Comparison of ENCODE assay signal across 20 cellular contexts in the genomic region with DNA sequence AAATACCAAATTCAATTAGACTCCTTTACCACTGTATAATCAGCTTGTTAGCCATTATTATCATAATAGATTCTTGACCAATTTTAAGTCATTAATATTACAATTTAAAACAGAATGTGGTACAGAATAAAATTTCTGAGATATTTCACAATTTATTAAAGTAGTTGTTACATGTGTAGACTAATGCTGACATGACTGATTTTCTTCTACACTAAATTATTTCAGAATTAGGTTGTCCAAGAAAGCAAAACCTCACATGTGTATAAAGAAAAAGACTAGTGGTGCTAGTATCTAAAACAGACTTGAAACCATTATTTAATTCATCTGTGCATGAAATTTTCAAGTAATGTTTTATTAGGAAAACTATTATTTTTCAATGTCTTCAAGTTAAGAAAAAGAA.
DNase-seq lines count a peak whose midpoint lies in the region; ATAC-seq, FAIRE-seq and TF ChIP-seq lines count a peak whose summit lies in the region.
"Had no signal": no experiment of that assay in that cellular context is flagged by ENCODE, and none has a peak within 500 bp of the region (broad histone marks: within the 10 kb centered on the region; RNA-seq: fewer than 3 reads in every experiment).

No MANE protein-coding gene starts in this region.

- H2AK5ac ChIP-seq in IMR-90 (ENCODE audit: low read depth, low read length) = no peak overlapping the region

- no peak overlapping the region for H3K56ac ChIP-seq in IMR-90 (ENCODE audit: extremely low read depth, insufficient read depth, low read length)

- H3K4me3 ChIP-seq in IMR-90 (ENCODE audit: insufficient read depth, low read depth, low read length) (no peak overlapping the region), K562 (no peak overlapping the region), pancreas (no peak overlapping the region), suprapubic skin (no peak overlapping the region), GM23248 (no peak overlapping the region)
- H3K4me3 ChIP-seq: GM12878, HAP-1 had no signal

- H3K23ac ChIP-seq in IMR-90 (ENCODE audit: low read depth, low read length) = no peak overlapping the region

- H3K79me2 ChIP-seq in K562 (ENCODE audit: control insufficient read depth, insufficient read depth, low read length) (no peaks in the 10 kb centered on the region), GM23248 (ENCODE audit: insufficient read depth) (no peaks in the 10 kb centered on the region)

- dilution Hi-C loops in IMR-90 (cut with HindIII; ENCODE audit: low sequenced_read_pairs, unreplicated experiment) = no loop called here

- H4K8ac ChIP-seq in IMR-90 (ENCODE audit: low read depth in 2 of 2, low read length in 2 of 2) = no peak overlapping the region

- no peak overlapping the region for H3K4me2 ChIP-seq in IMR-90 (ENCODE audit: low read depth, low read length)
- H3K4me2 ChIP-seq in K562 (ENCODE audit: insufficient read depth, low read length) = no peak overlapping the region
- no peak overlapping the region for H3K4me2 ChIP-seq in GM23248 (ENCODE audit: unreplicated experiment)

- H4K91ac ChIP-seq in IMR-90 (ENCODE audit: insufficient read depth, low read depth, low read length) = no peak overlapping the region

- H3K9me1 ChIP-seq in IMR-90 (ENCODE audit: insufficient read depth, low read length) = no peaks in the 10 kb centered on the region
- H3K9me1 ChIP-seq in K562 (ENCODE audit: control insufficient read depth, insufficient read depth, low read length) = no peaks in the 10 kb centered on the region

- no peak overlapping the region for H3K18ac ChIP-seq in IMR-90 (ENCODE audit: low read depth, low read length)

- H3K9me3 ChIP-seq in IMR-90 (ENCODE audit: control insufficient read depth, insufficient read depth, low read length) (peaks cover 2% of the 10 kb centered on the region), K562 (replicated peaks; ENCODE audit: control insufficient read depth, insufficient read depth, low read depth, low read length) (no peaks in the 10 kb centered on the region), pancreas (no peaks in the 10 kb centered on the region), suprapubic skin (no peaks in the 10 kb centered on the region), GM23248 (ENCODE audit: low read depth) (no peaks in the 10 kb centered on the region)
- H3K9me3 ChIP-seq: BE2C, HAP-1 had no signal

- H2AK9ac ChIP-seq in IMR-90 (replicated peaks; ENCODE audit: low read depth, low read length, poor library complexity) = no peak overlapping the region

- no peak for ATAC-seq in IMR-90 (ENCODE audit: low read depth)
- no peak for ATAC-seq in K562
- no peak for ATAC-seq in pancreas
- ATAC-seq: GM12878 had no signal

- H2BK15ac ChIP-seq in IMR-90 (ENCODE audit: low read depth, low read length) = no peak overlapping the region

- TF ChIP-seq CTCF in IMR-90 (conservative IDR thresholded peaks at IDR 0.05; ENCODE audit: low read depth, low read length) (no peak), K562 (IDR thresholded peaks at IDR 0.05 in 2 of 3, conservative IDR thresholded peaks at IDR 0.05 in 1 of 3; ENCODE audit: insufficient read depth in 2 of 3, low read depth in 1 of 3, low read length in 3 of 3) (no peak), pancreas (IDR thresholded peaks at IDR 0.05) (no peak), suprapubic skin (IDR thresholded peaks at IDR 0.05) (no peak)

- no peak overlapping the region for H2AFZ ChIP-seq in IMR-90 (replicated peaks; ENCODE audit: low read length, poor library complexity)
- H2AFZ ChIP-seq in K562 (ENCODE audit: low read depth, low read length) = no peak overlapping the region
- no peak overlapping the region for H2AFZ ChIP-seq in GM23248

- H2BK20ac ChIP-seq in IMR-90 (ENCODE audit: low read depth, low read length) = no peak overlapping the region

- CTCF ChIA-PET in IMR-90 (lab: Yijun Ruan, JAX) (no interaction called here), K562 (lab: Yijun Ruan, JAX; ENCODE audit: low intra/inter-chr PET ratio) (no interaction called here)

- no peak overlapping the region for H3K4ac ChIP-seq in IMR-90 (ENCODE audit: low read depth, low read length)

- H3K27me3 ChIP-seq in IMR-90 (ENCODE audit: control insufficient read depth, insufficient read depth, low read length) (no peaks in the 10 kb centered on the region), K562 (ENCODE audit: control insufficient read depth in 2 of 2, insufficient read depth in 2 of 2, low read length in 2 of 2) (no peaks in the 10 kb centered on the region), pancreas (no peaks in the 10 kb centered on the region), suprapubic skin (no peaks in the 10 kb centered on the region), GM23248 (replicated peaks; ENCODE audit: insufficient read depth) (no peaks in the 10 kb centered on the region)
- H3K27me3 ChIP-seq: BE2C had no signal

- no peak for TF ChIP-seq EP300 in K562 (IDR thresholded peaks at IDR 0.05; ENCODE audit: low read length)
- TF ChIP-seq EP300 in suprapubic skin (IDR thresholded peaks at IDR 0.05) = no peak

- no peak overlapping the region for H2BK120ac ChIP-seq in IMR-90 (ENCODE audit: low read depth, low read length)

- POLR2A ChIA-PET in IMR-90 (lab: Charles Lee; ENCODE audit: unreplicated experiment) = no interaction called here
- POLR2A ChIA-PET in K562 (lab: Yijun Ruan, JAX) = no interaction called here

- H3F3A ChIP-seq in GM23248 (ENCODE audit: insufficient read depth) = peaks cover 15% of the 10 kb centered on the region

- TF ChIP-seq RAD21 in IMR-90 (IDR thresholded peaks at IDR 0.05; ENCODE audit: low read length) (no peak), K562 (CRISPR knock-in tag; conservative IDR thresholded peaks at IDR 0.05 in 1 of 2, IDR thresholded peaks at IDR 0.05 in 1 of 2) (no peak)

- no peaks in the 10 kb centered on the region for H3K79me1 ChIP-seq in IMR-90 (ENCODE audit: low read depth in 1 of 2, low read length in 2 of 2)

- in situ Hi-C loops in IMR-90 (cut with MboI; ENCODE audit: low sequenced_read_pairs) (no loop called here), K562 (cut with MboI) (no loop called here), GM23248 (cut with MboI) (no loop called here)

- no peak overlapping the region for H4K5ac ChIP-seq in IMR-90 (ENCODE audit: low read depth, low read length)

- no peak overlapping the region for H2BK5ac ChIP-seq in IMR-90 (ENCODE audit: low read depth, low read length, poor library complexity, severe bottlenecking)

- no peaks in the 10 kb centered on the region for H3K36me3 ChIP-seq in IMR-90 (ENCODE audit: control insufficient read depth, insufficient read depth, low read length)
- H3K36me3 ChIP-seq in K562 (ENCODE audit: control insufficient read depth, insufficient read depth, low read length) = no peaks in the 10 kb centered on the region
- no peaks in the 10 kb centered on the region for H3K36me3 ChIP-seq in pancreas
- H3K36me3 ChIP-seq in suprapubic skin = no peaks in the 10 kb centered on the region
- H3K36me3 ChIP-seq in GM23248 (ENCODE audit: low read depth) = no peaks in the 10 kb centered on the region
- H3K36me3 ChIP-seq: BE2C, HAP-1 had no signal

- H3K9me2 ChIP-seq in GM23248 (ENCODE audit: insufficient read depth) = no peaks in the 10 kb centered on the region

- H3K14ac ChIP-seq in IMR-90 (replicated peaks; ENCODE audit: low read depth, low read length) = no peak overlapping the region

- no peak for DNase-seq in IMR-90
- no peak for DNase-seq in K562 (ENCODE audit: extremely low read depth in 1 of 4, low spot score in 3 of 4)
- no peak for DNase-seq in pancreas
- DNase-seq in suprapubic skin (ENCODE audit: low spot score in 2 of 2) = no peak
- no peak for DNase-seq in MV-4-11 (lab: John Stamatoyannopoulos, UW)
- DNase-seq in iPS-NIHi7 (ENCODE audit: extremely low spot score) = no peak
- no peak for DNase-seq in GM23248
- DNase-seq: ACHN; BE2C; C1 segment of cervical spinal cord; CD4-positive, CD25-positive, alpha-beta regulatory T cell; CD8-positive, alpha-beta memory T cell; COR-L47; DMS 273 treated with DMSO at 0.1 percent for 48 hours; DMS53; DND-41; EL had no signal

- BruUV-seq in IMR-90 (replicated peaks; lab: Mats Ljungman, UMichigan) (no TSS peak), K562 (replicated peaks; lab: Mats Ljungman, UMichigan) (no TSS peak)

- FAIRE-seq in K562 (lab: Jason Lieb, UNC) = no peak
- FAIRE-seq in pancreas (lab: Jason Lieb, UNC) = peak; percentile 49
- FAIRE-seq: GM19239 had no signal

- intact Hi-C loops in IMR-90 (cut with micrococcal nuclease) (loop anchor here (5.0 kb wide), 1 partner anchor 82 kb away; no protein-coding TSS in a partner anchor), K562 (cut with micrococcal nuclease) (no loop called here), pancreas (cut with DNase I) (no loop called here)

- no peak overlapping the region for H3K27ac ChIP-seq in IMR-90 (ENCODE audit: insufficient read depth, low read length)
- H3K27ac ChIP-seq in K562 (ENCODE audit: extremely low read depth, low read depth, low read length) = no peak overlapping the region
- H3K27ac ChIP-seq in pancreas = no peak overlapping the region
- H3K27ac ChIP-seq in suprapubic skin = peak overlapping the region; percentile 50
- H3K27ac ChIP-seq in GM23248 = no peak overlapping the region

- H4K20me1 ChIP-seq in IMR-90 (ENCODE audit: insufficient read depth, low read length) = no peaks in the 10 kb centered on the region
- H4K20me1 ChIP-seq in K562 (replicated peaks; ENCODE audit: control insufficient read depth, insufficient read depth, low read length) = no peaks in the 10 kb centered on the region
- H4K20me1 ChIP-seq in GM23248 (ENCODE audit: insufficient read depth) = no peaks in the 10 kb centered on the region

- peaks cover 4% of the 10 kb centered on the region for H3K4me1 ChIP-seq in IMR-90 (ENCODE audit: control insufficient read depth, insufficient read depth, low read length)
- no peaks in the 10 kb centered on the region for H3K4me1 ChIP-seq in K562 (replicated peaks in 1 of 2; ENCODE audit: control insufficient read depth in 2 of 2, insufficient read depth in 2 of 2, low read length in 2 of 2)
- H3K4me1 ChIP-seq in pancreas = no peaks in the 10 kb centered on the region
- H3K4me1 ChIP-seq in suprapubic skin = no peaks in the 10 kb centered on the region
- peaks cover 21% of the 10 kb centered on the region for H3K4me1 ChIP-seq in GM23248 (ENCODE audit: insufficient read depth)
- H3K4me1 ChIP-seq: BE2C, HAP-1 had no signal

- TF ChIP-seq POLR2A in IMR-90 (IDR thresholded peaks at IDR 0.05; ENCODE audit: low read depth, low read length) = no peak
- no peak for TF ChIP-seq POLR2A in K562 (conservative IDR thresholded peaks at IDR 0.05)
- TF ChIP-seq POLR2A in suprapubic skin (IDR thresholded peaks at IDR 0.05) = no peak

- H3K9ac ChIP-seq in IMR-90 (ENCODE audit: low read depth, low read length) (no peak overlapping the region), K562 (ENCODE audit: insufficient read depth in 1 of 2, low read depth in 2 of 2, low read length in 2 of 2) (no peak overlapping the region), GM23248 (no peak overlapping the region)

TF ChIP-seq in IMR-90, 13 proteins besides CTCF, POLR2A, EP300 and RAD21:
- no peak for TF ChIP-seq RCOR1 (IDR thresholded peaks at IDR 0.05; ENCODE audit: insufficient replicate concordance, low read length)
- peak; percentile 81 for TF ChIP-seq MAFK (IDR thresholded peaks at IDR 0.05; ENCODE audit: low read depth, low read length)
TF ChIP-seq in IMR-90: peak in this region for 1.

TF ChIP-seq in K562, 482 proteins besides CTCF, POLR2A, EP300 and RAD21 (continues in another document):
- TF ChIP-seq NFYB (IDR thresholded peaks at IDR 0.05; ENCODE audit: extremely low read depth, insufficient read length) = no peak
- TF ChIP-seq ZNF316 (IDR thresholded peaks at IDR 0.05) = peak; percentile 41; the same call in 1 of the 2 replicates
